Comparison of ENCODE assay signal across 1 cellular context in the genomic region with DNA sequence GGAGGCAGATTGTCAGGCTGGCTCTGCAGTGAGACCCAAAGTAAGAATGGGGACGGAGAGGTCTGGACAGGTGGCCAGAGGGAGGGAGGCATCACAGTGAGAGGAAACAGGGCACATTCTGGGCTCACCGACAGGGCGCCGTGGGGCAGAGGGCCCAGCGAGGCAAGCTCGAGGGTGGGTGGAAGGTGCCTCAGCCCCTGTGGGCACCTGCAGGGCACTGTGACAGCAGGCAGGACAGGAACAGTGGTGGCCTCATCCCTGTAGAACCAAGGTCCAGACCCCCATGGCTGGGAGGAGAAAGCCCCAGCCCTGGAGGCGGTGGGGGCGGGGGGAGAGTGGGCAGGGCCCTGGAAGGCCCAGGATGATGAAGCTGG.
TF ChIP-seq lines count a peak whose summit lies in the region.

No MANE protein-coding gene starts in this region.

TF ChIP-seq in H1, 55 proteins besides CTCF, POLR2A, EP300 and RAD21:
- TF ChIP-seq RNF2 (IDR thresholded peaks at IDR 0.05; ENCODE audit: borderline replicate concordance, low read depth, low read length, missing control alignments, poor library complexity, severe bottlenecking) (no peak), EGR1 (IDR thresholded peaks at IDR 0.05; ENCODE audit: borderline replicate concordance, low read depth, low read length) (no peak), GTF2F1 (IDR thresholded peaks at IDR 0.05; ENCODE audit: borderline replicate concordance, low read depth, low read length) (no peak), RFX5 (IDR thresholded peaks at IDR 0.05; ENCODE audit: borderline replicate concordance, low read depth, low read length) (no peak), HDAC6 (IDR thresholded peaks at IDR 0.05; ENCODE audit: low read depth, low read length) (no peak), GABPA (IDR thresholded peaks at IDR 0.05; ENCODE audit: borderline replicate concordance, insufficient read depth, low read length) (no peak)
- TF ChIP-seq, protein P1, sequence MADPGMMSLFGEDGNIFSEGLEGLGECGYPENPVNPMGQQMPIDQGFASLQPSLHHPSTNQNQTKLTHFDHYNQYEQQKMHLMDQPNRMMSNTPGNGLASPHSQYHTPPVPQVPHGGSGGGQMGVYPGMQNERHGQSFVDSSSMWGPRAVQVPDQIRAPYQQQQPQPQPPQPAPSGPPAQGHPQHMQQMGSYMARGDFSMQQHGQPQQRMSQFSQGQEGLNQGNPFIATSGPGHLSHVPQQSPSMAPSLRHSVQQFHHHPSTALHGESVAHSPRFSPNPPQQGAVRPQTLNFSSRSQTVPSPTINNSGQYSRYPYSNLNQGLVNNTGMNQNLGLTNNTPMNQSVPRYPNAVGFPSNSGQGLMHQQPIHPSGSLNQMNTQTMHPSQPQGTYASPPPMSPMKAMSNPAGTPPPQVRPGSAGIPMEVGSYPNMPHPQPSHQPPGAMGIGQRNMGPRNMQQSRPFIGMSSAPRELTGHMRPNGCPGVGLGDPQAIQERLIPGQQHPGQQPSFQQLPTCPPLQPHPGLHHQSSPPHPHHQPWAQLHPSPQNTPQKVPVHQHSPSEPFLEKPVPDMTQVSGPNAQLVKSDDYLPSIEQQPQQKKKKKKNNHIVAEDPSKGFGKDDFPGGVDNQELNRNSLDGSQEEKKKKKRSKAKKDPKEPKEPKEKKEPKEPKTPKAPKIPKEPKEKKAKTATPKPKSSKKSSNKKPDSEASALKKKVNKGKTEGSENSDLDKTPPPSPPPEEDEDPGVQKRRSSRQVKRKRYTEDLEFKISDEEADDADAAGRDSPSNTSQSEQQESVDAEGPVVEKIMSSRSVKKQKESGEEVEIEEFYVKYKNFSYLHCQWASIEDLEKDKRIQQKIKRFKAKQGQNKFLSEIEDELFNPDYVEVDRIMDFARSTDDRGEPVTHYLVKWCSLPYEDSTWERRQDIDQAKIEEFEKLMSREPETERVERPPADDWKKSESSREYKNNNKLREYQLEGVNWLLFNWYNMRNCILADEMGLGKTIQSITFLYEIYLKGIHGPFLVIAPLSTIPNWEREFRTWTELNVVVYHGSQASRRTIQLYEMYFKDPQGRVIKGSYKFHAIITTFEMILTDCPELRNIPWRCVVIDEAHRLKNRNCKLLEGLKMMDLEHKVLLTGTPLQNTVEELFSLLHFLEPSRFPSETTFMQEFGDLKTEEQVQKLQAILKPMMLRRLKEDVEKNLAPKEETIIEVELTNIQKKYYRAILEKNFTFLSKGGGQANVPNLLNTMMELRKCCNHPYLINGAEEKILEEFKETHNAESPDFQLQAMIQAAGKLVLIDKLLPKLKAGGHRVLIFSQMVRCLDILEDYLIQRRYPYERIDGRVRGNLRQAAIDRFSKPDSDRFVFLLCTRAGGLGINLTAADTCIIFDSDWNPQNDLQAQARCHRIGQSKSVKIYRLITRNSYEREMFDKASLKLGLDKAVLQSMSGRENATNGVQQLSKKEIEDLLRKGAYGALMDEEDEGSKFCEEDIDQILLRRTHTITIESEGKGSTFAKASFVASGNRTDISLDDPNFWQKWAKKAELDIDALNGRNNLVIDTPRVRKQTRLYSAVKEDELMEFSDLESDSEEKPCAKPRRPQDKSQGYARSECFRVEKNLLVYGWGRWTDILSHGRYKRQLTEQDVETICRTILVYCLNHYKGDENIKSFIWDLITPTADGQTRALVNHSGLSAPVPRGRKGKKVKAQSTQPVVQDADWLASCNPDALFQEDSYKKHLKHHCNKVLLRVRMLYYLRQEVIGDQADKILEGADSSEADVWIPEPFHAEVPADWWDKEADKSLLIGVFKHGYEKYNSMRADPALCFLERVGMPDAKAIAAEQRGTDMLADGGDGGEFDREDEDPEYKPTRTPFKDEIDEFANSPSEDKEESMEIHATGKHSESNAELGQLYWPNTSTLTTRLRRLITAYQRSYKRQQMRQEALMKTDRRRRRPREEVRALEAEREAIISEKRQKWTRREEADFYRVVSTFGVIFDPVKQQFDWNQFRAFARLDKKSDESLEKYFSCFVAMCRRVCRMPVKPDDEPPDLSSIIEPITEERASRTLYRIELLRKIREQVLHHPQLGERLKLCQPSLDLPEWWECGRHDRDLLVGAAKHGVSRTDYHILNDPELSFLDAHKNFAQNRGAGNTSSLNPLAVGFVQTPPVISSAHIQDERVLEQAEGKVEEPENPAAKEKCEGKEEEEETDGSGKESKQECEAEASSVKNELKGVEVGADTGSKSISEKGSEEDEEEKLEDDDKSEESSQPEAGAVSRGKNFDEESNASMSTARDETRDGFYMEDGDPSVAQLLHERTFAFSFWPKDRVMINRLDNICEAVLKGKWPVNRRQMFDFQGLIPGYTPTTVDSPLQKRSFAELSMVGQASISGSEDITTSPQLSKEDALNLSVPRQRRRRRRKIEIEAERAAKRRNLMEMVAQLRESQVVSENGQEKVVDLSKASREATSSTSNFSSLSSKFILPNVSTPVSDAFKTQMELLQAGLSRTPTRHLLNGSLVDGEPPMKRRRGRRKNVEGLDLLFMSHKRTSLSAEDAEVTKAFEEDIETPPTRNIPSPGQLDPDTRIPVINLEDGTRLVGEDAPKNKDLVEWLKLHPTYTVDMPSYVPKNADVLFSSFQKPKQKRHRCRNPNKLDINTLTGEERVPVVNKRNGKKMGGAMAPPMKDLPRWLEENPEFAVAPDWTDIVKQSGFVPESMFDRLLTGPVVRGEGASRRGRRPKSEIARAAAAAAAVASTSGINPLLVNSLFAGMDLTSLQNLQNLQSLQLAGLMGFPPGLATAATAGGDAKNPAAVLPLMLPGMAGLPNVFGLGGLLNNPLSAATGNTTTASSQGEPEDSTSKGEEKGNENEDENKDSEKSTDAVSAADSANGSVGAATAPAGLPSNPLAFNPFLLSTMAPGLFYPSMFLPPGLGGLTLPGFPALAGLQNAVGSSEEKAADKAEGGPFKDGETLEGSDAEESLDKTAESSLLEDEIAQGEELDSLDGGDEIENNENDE (IDR thresholded peaks at IDR 0.05; ENCODE audit: insufficient replicate concordance, low read length): no peak
TF ChIP-seq in H1: peak in this region for 0.
